In genomic region chr16:28001642-28002041, GRCh38 we compare ENCODE assay signal across 32 cellular contexts.
"Had no signal": no experiment of that assay in that cellular context is flagged by ENCODE, and none has a peak within 500 bp of the region (broad histone marks: within the 10 kb centered on the region; RNA-seq: fewer than 3 reads in every experiment).

No MANE protein-coding gene starts in this region.

- H3K4me1 Mint-ChIP-seq: activated naive CD8-positive, alpha-beta T cell treated with anti-CD3 and anti-CD28 coated beads, Interleukin-2, amount 50 U/mL, for 24 hours had no signal

- H2AFZ ChIP-seq: PC-9 had no signal

- H3K27ac ChIP-seq: PC-9, RWPE1, WERI-Rb-1 had no signal

- H3K36me3 Mint-ChIP-seq: activated naive CD8-positive, alpha-beta T cell; brain had no signal

- H3K27me3 Mint-ChIP-seq: activated CD8-positive, alpha-beta T cell treated with anti-CD3 and anti-CD28 coated beads for 36 hours; activated naive CD8-positive, alpha-beta T cell had no signal

- H3K4me2 ChIP-seq: PC-9 had no signal

- H3K4me3 Mint-ChIP-seq: activated CD8-positive, alpha-beta T cell treated with anti-CD3 and anti-CD28 coated beads for 36 hours; activated naive CD4-positive, alpha-beta T cell treated with anti-CD3 and anti-CD28 coated beads for 36 hours; activated naive CD8-positive, alpha-beta T cell; activated naive CD8-positive, alpha-beta T cell treated with anti-CD3 and anti-CD28 coated beads, Interleukin-2, amount 50 U/mL, for 24 hours; activated T-cell treated with anti-CD3 and anti-CD28 coated beads, Interleukin-2, amount 50 U/mL, for 72 hours; brain had no signal

- H3K36me3 ChIP-seq: WERI-Rb-1 had no signal

- H3K9me3 Mint-ChIP-seq: activated CD8-positive, alpha-beta T cell treated with anti-CD3 and anti-CD28 coated beads for 36 hours; activated naive CD4-positive, alpha-beta T cell treated with anti-CD3 and anti-CD28 coated beads for 36 hours; activated naive CD8-positive, alpha-beta T cell treated with anti-CD3 and anti-CD28 coated beads, Interleukin-2, amount 50 U/mL, for 24 hours; activated T-cell treated with anti-CD3 and anti-CD28 coated beads, Interleukin-2, amount 50 U/mL, for 72 hours; activated T-helper 2 cell treated with anti-CD3 and anti-CD28 coated beads, Interferon-gamma antibody, Interleukin-2, Interleukin-4, amounts not matched to agents 10 μg/mL and 5 μg/mL and 100 μg/mL, durations not matched to agents 14 hours and 24 hours and 36 hours; brain had no signal

- H3K4me3 ChIP-seq: PC-9 had no signal

- H3K27ac Mint-ChIP-seq: activated CD8-positive, alpha-beta T cell treated with anti-CD3 and anti-CD28 coated beads for 36 hours; activated naive CD4-positive, alpha-beta T cell treated with anti-CD3 and anti-CD28 coated beads for 36 hours; activated naive CD8-positive, alpha-beta T cell; activated naive CD8-positive, alpha-beta T cell treated with anti-CD3 and anti-CD28 coated beads, Interleukin-2, amount 50 U/mL, for 24 hours; activated T-cell treated with anti-CD3 and anti-CD28 coated beads, Interleukin-2, amount 50 U/mL, for 72 hours; activated T-helper 2 cell treated with anti-CD3 and anti-CD28 coated beads, Interferon-gamma antibody, Interleukin-2, Interleukin-4, amounts not matched to agents 10 μg/mL and 5 μg/mL and 100 μg/mL, durations not matched to agents 14 hours and 24 hours and 36 hours had no signal

- DNase-seq: activated CD4-positive, alpha-beta T cell treated with anti-CD3 and anti-CD28 coated beads for 1 hour; activated CD4-positive, alpha-beta T cell treated with anti-CD3 and anti-CD28 coated beads for 48 hours; activated CD4-positive, alpha-beta T cell treated with anti-CD3 and anti-CD28 coated beads, Interleukin-2, amount 50 U/mL, for 4 hours; activated CD4-positive, CD25-positive, alpha-beta regulatory T cell; activated CD8-positive, alpha-beta T cell treated with anti-CD3 and anti-CD28 coated beads for 36 hours; activated gamma-delta T cell treated with Interleukin-2 at 50 U/mL for 16 hours; activated naive CD4-positive, alpha-beta T cell treated with anti-CD3 and anti-CD28 coated beads for 36 hours; activated naive CD8-positive, alpha-beta T cell treated with anti-CD3 and anti-CD28 coated beads, Interleukin-2, amount 50 U/mL, for 24 hours; activated T-cell treated with anti-CD3 and anti-CD28 coated beads, Interleukin-2, amount 50 U/mL, for 1 hour; activated T-cell treated with anti-CD3 and anti-CD28 coated beads, Interleukin-2, amount 50 U/mL, for 72 hours; central memory CD4-positive, alpha-beta T cell; Kasumi-1; KG1; MM.1S; MV-4-11; NCI-H1092; NCI-H1436 treated with DMSO at 0.1 percent for 48 hours; NCI-H1694 treated with DMSO at 0.1 percent for 48 hours; NCI-H2029; NCI-H345; NCI-H524 treated with DMSO at 0.1 percent for 48 hours; NK-92 treated with Interleukin-12 subunit alpha and Interleukin-12 subunit beta, amount 100 ng/mL, for 24 hours; PC-9; SW 1271; T-helper 1 cell; T-helper 2 cell; T-helper 9 cell; WERI-Rb-1 had no signal
